Comparison of ENCODE assay signal across 9 cellular contexts in the genomic region with DNA sequence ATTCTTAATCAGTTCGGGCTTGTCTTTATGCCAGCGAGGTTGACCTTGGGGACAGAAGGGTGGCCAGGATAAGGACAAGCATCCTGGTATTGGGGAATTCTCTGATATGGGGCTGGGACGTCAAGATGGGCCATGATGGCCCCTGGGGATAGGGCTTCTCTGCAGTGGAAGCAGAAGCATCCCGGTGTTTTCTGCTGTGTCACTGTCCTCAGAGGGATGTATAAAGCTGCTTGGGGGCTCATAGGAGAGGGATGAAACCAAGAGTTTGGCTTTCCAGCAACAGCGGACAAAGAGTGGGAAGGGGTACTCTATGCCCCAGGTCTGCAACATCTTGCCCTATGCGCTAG. TPM values are rescaled to one million over a fixed set of nuclear protein-coding genes. Genes with fewer than 3 reads are reported as not detected.
DNase-seq lines count a peak whose midpoint lies in the region; ATAC-seq and TF ChIP-seq lines count a peak whose summit lies in the region.
"Had no signal": no experiment of that assay in that cellular context is flagged by ENCODE, and none has a peak within 500 bp of the region (broad histone marks: within the 10 kb centered on the region; RNA-seq: fewer than 3 reads in every experiment).

No MANE protein-coding gene starts in this region.

- H3K9me3 Mint-ChIP-seq in mesothelial cell of epicardium = no peaks in the 10 kb centered on the region
- H3K9me3 Mint-ChIP-seq: neural crest cell had no signal

- peaks cover 36% of the 10 kb centered on the region for H3K4me1 Mint-ChIP-seq in mesothelial cell of epicardium

- H3K27ac ChIP-seq in heart left ventricle (peak overlapping the region in 10 of 12 donors; percentile 90 to 98 (median 95)), ascending aorta (peak overlapping the region; percentile 74 to 80), tibial nerve (peak overlapping the region in 3 of 4 donors; percentile 82 to 87 (median 87))

- H3K4me1 ChIP-seq in heart left ventricle (peaks cover 0 to 51% (median 19%) of the 10 kb centered on the region in 12 donors), ascending aorta (peaks cover 2 to 8% of the 10 kb centered on the region in 2 donors), tibial nerve (peaks cover 0 to 59% (median 14%) of the 10 kb centered on the region in 4 donors)

- no peak for ATAC-seq in heart left ventricle
- no peak for ATAC-seq in Right ventricle myocardium inferior
- ATAC-seq in HG03571 (IDR thresholded peaks at IDR 0.05; ENCODE audit: unreplicated experiment) = no peak
- ATAC-seq in HG02610 (IDR thresholded peaks at IDR 0.05; ENCODE audit: unreplicated experiment) = no peak

- H3K9me3 ChIP-seq in heart left ventricle (no peaks in the 10 kb centered on the region), ascending aorta (no peaks in the 10 kb centered on the region), tibial nerve (no peaks in the 10 kb centered on the region)

- DNase-seq in heart left ventricle = no peak
- DNase-seq in Right ventricle myocardium inferior (ENCODE audit: missing footprints) = no peak
- no peak for DNase-seq in ascending aorta (ENCODE audit: low spot score in 2 of 2)
- no peak for DNase-seq in mesothelial cell of epicardium (ENCODE audit: low spot score in 2 of 2, unreplicated experiment in 2 of 2)
- DNase-seq in tibial nerve (ENCODE audit: low spot score in 2 of 2) = no peak
- no peak for DNase-seq in glomerular visceral epithelial cell (ENCODE audit: extremely low spot score)

- 45 to 56% (median 53%) methylated on average over 6 of the region's 6 CpGs for WGBS in heart left ventricle, 4 donors
- WGBS in tibial nerve, 2 donors = 63 to 67% methylated on average over 6 of the region's 6 CpGs

- peak overlapping the region; percentile 72 for H3K4me3 Mint-ChIP-seq in mesothelial cell of epicardium
- H3K4me3 Mint-ChIP-seq: neural crest cell had no signal

- intact Hi-C loops in heart left ventricle (cut with DNase I) = loop anchor here in 7 of 10 donors (5.0 to 10.0 kb wide), 17 partner anchors 63 to 500 kb away; no protein-coding TSS in a partner anchor
- intact Hi-C loops in Right ventricle myocardium inferior (cut with DNase I) = loop anchor here (1.0 to 10.0 kb wide), 6 partner anchors 159 to 493 kb away; a partner anchor contains a TSS
- intact Hi-C loops in ascending aorta (cut with DNase I) = loop anchor here (5.0 to 10.0 kb wide), 4 partner anchors 262 to 880 kb away; a partner anchor contains a TSS

- H3K36me3 ChIP-seq in heart left ventricle (no peaks in the 10 kb centered on the region), ascending aorta (no peaks in the 10 kb centered on the region), tibial nerve (no peaks in the 10 kb centered on the region)

- no peaks in the 10 kb centered on the region for H3K36me3 Mint-ChIP-seq in mesothelial cell of epicardium

- no peak for TF ChIP-seq EP300 in tibial nerve (IDR thresholded peaks at IDR 0.05)

- TF ChIP-seq POLR2A in heart left ventricle (IDR thresholded peaks at IDR 0.05) = no peak
- no peak for TF ChIP-seq POLR2A in tibial nerve (IDR thresholded peaks at IDR 0.05)

- peaks cover 0 to 9% (median 0%) of the 10 kb centered on the region in 9 donors for H3K27me3 ChIP-seq in heart left ventricle
- no peaks in the 10 kb centered on the region for H3K27me3 ChIP-seq in ascending aorta
- H3K27me3 ChIP-seq in tibial nerve = no peaks in the 10 kb centered on the region

- no peaks in the 10 kb centered on the region for H3K27me3 Mint-ChIP-seq in mesothelial cell of epicardium (ENCODE audit: low read depth)

- H3K4me3 ChIP-seq in heart left ventricle = peak overlapping the region in 11 of 12 donors; percentile 72 to 95 (median 89)
- peak overlapping the region; percentile 60 to 96 for H3K4me3 ChIP-seq in ascending aorta
- peak overlapping the region in 2 of 4 donors; percentile 74 to 78 for H3K4me3 ChIP-seq in tibial nerve

- no peak for TF ChIP-seq CTCF in heart left ventricle (IDR thresholded peaks at IDR 0.05)
- TF ChIP-seq CTCF in ascending aorta (IDR thresholded peaks at IDR 0.05) = no peak
- TF ChIP-seq CTCF in mesothelial cell of epicardium (IDR thresholded peaks at IDR 0.05; ENCODE audit: unreplicated experiment) = no peak
- no peak for TF ChIP-seq CTCF in tibial nerve (IDR thresholded peaks at IDR 0.05)

- no peak overlapping the region for H3K27ac Mint-ChIP-seq in mesothelial cell of epicardium

RNA-seq across cellular contexts. Expression of a gene that starts 1.4 kb away (rescaled TPM):
- total RNA-seq in heart left ventricle (100 to 1,000 TPM; 245 to 640 (median 339) TPM), Right ventricle myocardium inferior (335 TPM), ascending aorta (3.5 TPM), mesothelial cell of epicardium (76.4 to 81.7 TPM (median 81.4 TPM) in 3 replicates), tibial nerve (10 to 100 TPM in 2 of 4 donors, 1 to 10 TPM in 2; 6.0 to 21.9 (median 12.2) TPM)
- 100 to 1,000 TPM; 165 to 372 TPM for polyA plus RNA-seq in heart left ventricle
